10 cellular contexts compared by ENCODE assay signal in genomic region chr16:89431158-89431584, GRCh38. TPM values are rescaled to one million over a fixed set of nuclear protein-coding genes. Genes with fewer than 3 reads are reported as not detected.
DNase-seq lines count a peak whose midpoint lies in the region; ATAC-seq, FAIRE-seq and TF ChIP-seq lines count a peak whose summit lies in the region.
"Had no signal": no experiment of that assay in that cellular context is flagged by ENCODE, and none has a peak within 500 bp of the region (broad histone marks: within the 10 kb centered on the region; RNA-seq: fewer than 3 reads in every experiment).

No MANE protein-coding gene starts in this region.

- CTCF ChIA-PET in K562 (lab: Yijun Ruan, JAX; ENCODE audit: low intra/inter-chr PET ratio): no interaction called here

- H2AFZ ChIP-seq in K562 (ENCODE audit: low read depth, low read length): no peak overlapping the region

- H3K9ac ChIP-seq in K562 (ENCODE audit: insufficient read depth in 1 of 2, low read depth in 2 of 2, low read length in 2 of 2): no peak overlapping the region

- no peak for TF ChIP-seq EP300 in K562 (IDR thresholded peaks at IDR 0.05; ENCODE audit: low read length)
- TF ChIP-seq EP300 in upper lobe of left lung (IDR thresholded peaks at IDR 0.05): no peak

- H3K4me2 ChIP-seq in K562 (ENCODE audit: insufficient read depth, low read length): no peak overlapping the region

- TF ChIP-seq CTCF in left ventricle myocardium inferior (IDR thresholded peaks at IDR 0.05; ENCODE audit: borderline replicate concordance) (no peak), K562 (IDR thresholded peaks at IDR 0.05 in 2 of 3, conservative IDR thresholded peaks at IDR 0.05 in 1 of 3; ENCODE audit: insufficient read depth in 2 of 3, low read depth in 1 of 3, low read length in 3 of 3) (no peak), left lung (IDR thresholded peaks at IDR 0.05) (no peak), upper lobe of left lung (IDR thresholded peaks at IDR 0.05) (no peak)

- WGBS in K562 (ENCODE audit: insufficient coverage, low coverage, missing lambda C conversion rate): 92% methylated on average over 12 of the region's 12 CpGs
- WGBS in upper lobe of left lung, 2 donors: 33 to 38% methylated on average over 12 of the region's 12 CpGs

- in situ Hi-C loops in K562 (cut with MboI): no loop called here

- H3K4me1 ChIP-seq in left ventricle myocardium inferior (peaks cover 52% of the 10 kb centered on the region), K562 (replicated peaks in 1 of 2; ENCODE audit: control insufficient read depth in 2 of 2, insufficient read depth in 2 of 2, low read length in 2 of 2) (peaks cover 0 to 8% of the 10 kb centered on the region in 2 experiments; a peak in 1 of 5 replicates), left lung (peaks cover 9 to 56% of the 10 kb centered on the region in 2 donors), upper lobe of left lung (peaks cover 41 to 55% (median 47%) of the 10 kb centered on the region in 4 donors)

- H3K27ac ChIP-seq in left ventricle myocardium inferior (replicated peaks) (no peak overlapping the region), K562 (ENCODE audit: extremely low read depth, low read depth, low read length) (no peak overlapping the region), left lung (no peak overlapping the region), upper lobe of left lung (no peak overlapping the region)

- H3K27me3 ChIP-seq in left ventricle myocardium inferior (ENCODE audit: low read depth) (no peaks in the 10 kb centered on the region), K562 (ENCODE audit: control insufficient read depth in 2 of 2, insufficient read depth in 2 of 2, low read length in 2 of 2) (no peaks in the 10 kb centered on the region), left lung (no peaks in the 10 kb centered on the region), upper lobe of left lung (no peaks in the 10 kb centered on the region)

- H3K4me3 ChIP-seq in left ventricle myocardium inferior (no peak overlapping the region), K562 (no peak overlapping the region), left lung (no peak overlapping the region), upper lobe of left lung (no peak overlapping the region)

- H3K9me3 ChIP-seq in left ventricle myocardium inferior (replicated peaks) (no peaks in the 10 kb centered on the region), K562 (replicated peaks; ENCODE audit: control insufficient read depth, insufficient read depth, low read depth, low read length) (peaks cover 6% of the 10 kb centered on the region), left lung (no peaks in the 10 kb centered on the region), upper lobe of left lung (no peaks in the 10 kb centered on the region)

- H3K9me1 ChIP-seq in K562 (ENCODE audit: control insufficient read depth, insufficient read depth, low read length): no peaks in the 10 kb centered on the region

- no peak for TF ChIP-seq POLR2A in K562 (conservative IDR thresholded peaks at IDR 0.05)
- TF ChIP-seq POLR2A in upper lobe of left lung (IDR thresholded peaks at IDR 0.05): no peak

- peaks cover 26% of the 10 kb centered on the region for H4K20me1 ChIP-seq in K562 (replicated peaks; ENCODE audit: control insufficient read depth, insufficient read depth, low read length)

- ATAC-seq in Right ventricle myocardium inferior (peak; percentile 77), K562 (no peak), left lung (peak; percentile 84), upper lobe of left lung (ENCODE audit: low FRiP score in 2 of 2) (peak; percentile 76 to 91)
- ATAC-seq: Panc1 had no signal

- no peak for FAIRE-seq in K562 (lab: Jason Lieb, UNC)

- POLR2A ChIA-PET in K562 (lab: Yijun Ruan, JAX): no interaction called here

- BruUV-seq in K562 (replicated peaks; lab: Mats Ljungman, UMichigan): no TSS peak

- intact Hi-C loops in Right ventricle myocardium inferior (cut with DNase I) (no loop called here), left ventricle myocardium inferior (cut with micrococcal nuclease) (no loop called here), K562 (cut with micrococcal nuclease) (no loop called here), left lung (cut with DNase I) (no loop called here)

- H3K79me2 ChIP-seq in K562 (ENCODE audit: control insufficient read depth, insufficient read depth, low read length): peaks cover 86% of the 10 kb centered on the region

- no peak for DNase-seq in Right ventricle myocardium inferior (ENCODE audit: missing footprints)
- DNase-seq in left ventricle myocardium inferior: no peak
- no peak for DNase-seq in K562 (ENCODE audit: extremely low read depth in 1 of 4, low spot score in 3 of 4)
- DNase-seq in left lung: no peak
- no peak for DNase-seq in upper lobe of left lung
- no peak for DNase-seq in RPMI8226
- DNase-seq in 8988T: no peak
- DNase-seq in NCI-H774 (lab: John Stamatoyannopoulos, UW): no peak
- DNase-seq: Karpas-422 had no signal

- H3K36me3 ChIP-seq in left ventricle myocardium inferior (no peaks in the 10 kb centered on the region), K562 (ENCODE audit: control insufficient read depth, insufficient read depth, low read length) (peaks cover 50% of the 10 kb centered on the region), left lung (no peaks in the 10 kb centered on the region), upper lobe of left lung (no peaks in the 10 kb centered on the region)

- TF ChIP-seq RAD21 in K562 (CRISPR knock-in tag; conservative IDR thresholded peaks at IDR 0.05 in 1 of 2, IDR thresholded peaks at IDR 0.05 in 1 of 2): no peak

TF ChIP-seq in K562, 482 proteins besides CTCF, POLR2A, EP300 and RAD21:
- no peak for TF ChIP-seq GABPA (tag; conservative IDR thresholded peaks at IDR 0.05; ENCODE audit: low read depth)
- peak; percentile 83 for TF ChIP-seq RBM22 (IDR thresholded peaks at IDR 0.05; ENCODE audit: low read depth, low read length, poor library complexity, severe bottlenecking)
- TF ChIP-seq POLR2G (IDR thresholded peaks at IDR 0.05; ENCODE audit: low read depth, low read length): 0 out of 2 replicates have a peak, but pooled peaks have one; percentile 28

RNA-seq across cellular contexts. Expression of gene ANKRD11, which starts 59.2 kb away (rescaled TPM):
- 64.9 TPM for total RNA-seq in Right ventricle myocardium inferior
- total RNA-seq in left ventricle myocardium inferior: 63.8 TPM
- total RNA-seq in K562 (2011; cell fraction: chromatin; rRNA removed; ENCODE audit: low replicate concordance): 521 and 557 TPM in 2 replicates
- total RNA-seq in K562 (2011; cell fraction: nucleolus; rRNA removed): 219 and 271 TPM in 2 replicates
- 280 and 307 TPM in 2 replicates for total RNA-seq in K562 (2011; cell fraction: nucleoplasm; rRNA removed)
- 49.2 and 58.7 TPM in 2 replicates for total RNA-seq in K562 (2014; rRNA removed)
- 25.4 and 31.7 TPM in 2 replicates for total RNA-seq in K562 (2014; rRNA removed; fragmentation: Illumina TruSeq; extraction: Trizol)
- 26.9 and 27.6 TPM in 2 replicates for total RNA-seq in K562 (2015; rRNA removed; fragmentation: Illumina TruSeq; extraction: Trizol)
- 114 and 126 TPM in 2 replicates for total RNA-seq in K562 (2021)
- polyA plus RNA-seq in K562 (2011; rRNA removed): 24.1 and 24.5 TPM in 2 replicates
- polyA plus RNA-seq in K562 (2011; cell fraction: cytosol; rRNA removed): 24.1 and 43.3 TPM in 2 replicates
- 82.4 and 115 TPM in 2 replicates for polyA plus RNA-seq in K562 (2011; cell fraction: nucleus; rRNA removed)
- polyA plus RNA-seq in K562 (2012): 58.0 and 101 TPM in 2 replicates
- polyA plus RNA-seq in K562 (2014; fragmentation: Illumina TruSeq; extraction: Trizol): 41.9 and 66.8 TPM in 2 replicates
- 1 to 10 TPM; 4.7 to 5.4 TPM for polyA plus RNA-seq in K562 (2014; fragmentation: Nextera tagmentation; extraction: Ambion mirVana)
- polyA plus RNA-seq in K562 (2014; rRNA removed): 75.6 and 83.7 TPM in 2 replicates
- polyA minus RNA-seq in K562 (2011; rRNA and poly(A)+ RNA removed): 22.7 and 27.7 TPM in 2 replicates
- polyA minus RNA-seq in K562 (2011; cell fraction: cytosol; rRNA and poly(A)+ RNA removed): 41.4 and 57.3 TPM in 2 replicates
- 37.2 and 51.5 TPM in 2 replicates for polyA minus RNA-seq in K562 (2011; cell fraction: nucleus; rRNA and poly(A)+ RNA removed)
- 100 to 1,000 TPM in 1 of 2 donors, 10 to 100 TPM in 1; 98.2 to 123 TPM for total RNA-seq in left lung
- total RNA-seq in upper lobe of left lung: 100 to 1,000 TPM in 5 of 6 donors, 10 to 100 TPM in 1; 92.4 to 313 (median 134) TPM
